Comparison of ENCODE assay signal across 18 cellular contexts in the genomic region with DNA sequence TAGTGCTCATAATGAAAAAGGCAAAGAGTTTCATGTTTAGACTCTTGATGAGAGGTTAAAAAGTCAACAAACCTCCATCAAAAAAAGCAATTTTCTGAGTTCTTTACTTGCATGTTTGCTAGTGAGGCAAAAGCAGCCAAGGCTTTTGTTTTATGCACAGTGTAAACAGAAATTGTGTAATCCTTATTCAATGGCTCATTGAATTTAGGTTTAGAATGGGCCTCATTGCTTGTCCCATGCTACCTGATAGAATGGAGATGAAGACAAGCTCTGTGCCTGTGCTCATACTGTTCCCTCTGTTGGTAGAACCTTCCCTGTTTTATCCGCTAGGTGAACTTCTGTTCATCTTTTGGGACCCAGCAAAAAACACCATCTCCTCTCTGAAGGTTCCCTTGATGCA.
"Had no signal": no experiment of that assay in that cellular context is flagged by ENCODE, and none has a peak within 500 bp of the region (broad histone marks: within the 10 kb centered on the region; RNA-seq: fewer than 3 reads in every experiment).

No MANE protein-coding gene starts in this region.

- H3K4me3 ChIP-seq: body of pancreas, coronary artery, esophagus muscularis mucosa, pancreas, testis had no signal

- DNase-seq: activated CD4-positive, alpha-beta T cell treated with anti-CD3 and anti-CD28 coated beads, Interleukin-2, amount 10 ng/mL, durations not matched to agents 7 days and 5 days; activated CD8-positive, alpha-beta memory T cell treated with anti-CD3 and anti-CD28 coated beads, Interleukin-2, amount 50 U/mL, for 48 hours; activated gamma-delta T cell; activated T-cell treated with anti-CD3 and anti-CD28 coated beads, Interleukin-2, amount 50 U/mL, for 72 hours; amygdala; body of pancreas; hippocampal formation; mesenchymal stem cell; naive thymus-derived CD8-positive, alpha-beta T cell; pancreas; stimulated activated CD4-positive, alpha-beta T cell treated with anti-CD3 and anti-CD28 coated beads, Interleukin-1b, Interleukin-23, amount 100 ng/mL, for 48 hours; stimulated activated naive CD8-positive, alpha-beta T cell treated with anti-CD3 and anti-CD28 coated beads, Interleukin-15, amount 100 ng/mL, for 72 hours; testis had no signal

- H3K36me3 ChIP-seq: esophagus muscularis mucosa, pancreas had no signal

- H3K27me3 ChIP-seq: body of pancreas, esophagus muscularis mucosa, pancreas, testis had no signal

- FAIRE-seq: keratinocyte, pancreas had no signal

- ATAC-seq: activated naive CD4-positive, alpha-beta T cell treated with anti-CD3 and anti-CD28 coated beads, Interleukin-2, amount 50 U/mL, for 72 hours; activated T-cell treated with anti-CD3 and anti-CD28 coated beads, Interleukin-2, amount 50 U/mL, for 72 hours; body of pancreas; left lobe of liver; naive thymus-derived CD8-positive, alpha-beta T cell; pancreas; stimulated activated naive CD8-positive, alpha-beta T cell treated with anti-CD3 and anti-CD28 coated beads, Interleukin-15, amount 100 ng/mL, for 72 hours had no signal
